1 cellular context compared by ENCODE assay signal in genomic region chr1:212827831-212828278, GRCh38.
TF ChIP-seq lines count a peak whose summit lies in the region.

No MANE protein-coding gene starts in this region.

TF ChIP-seq in HepG2, 621 proteins besides CTCF, POLR2A, EP300 and RAD21 (continues in another document):
- TF ChIP-seq CCAR2 (optimal IDR thresholded peaks at IDR 0.05; ENCODE audit: low read depth, low read length): no peak
- TF ChIP-seq, protein P1, sequence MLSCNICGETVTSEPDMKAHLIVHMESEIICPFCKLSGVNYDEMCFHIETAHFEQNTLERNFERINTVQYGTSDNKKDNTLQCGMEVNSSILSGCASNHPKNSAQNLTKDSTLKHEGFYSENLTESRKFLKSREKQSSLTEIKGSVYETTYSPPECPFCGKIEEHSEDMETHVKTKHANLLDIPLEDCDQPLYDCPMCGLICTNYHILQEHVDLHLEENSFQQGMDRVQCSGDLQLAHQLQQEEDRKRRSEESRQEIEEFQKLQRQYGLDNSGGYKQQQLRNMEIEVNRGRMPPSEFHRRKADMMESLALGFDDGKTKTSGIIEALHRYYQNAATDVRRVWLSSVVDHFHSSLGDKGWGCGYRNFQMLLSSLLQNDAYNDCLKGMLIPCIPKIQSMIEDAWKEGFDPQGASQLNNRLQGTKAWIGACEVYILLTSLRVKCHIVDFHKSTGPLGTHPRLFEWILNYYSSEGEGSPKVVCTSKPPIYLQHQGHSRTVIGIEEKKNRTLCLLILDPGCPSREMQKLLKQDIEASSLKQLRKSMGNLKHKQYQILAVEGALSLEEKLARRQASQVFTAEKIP (CRISPR knock-in tag; IDR thresholded peaks at IDR 0.05; ENCODE audit: borderline replicate concordance): no peak
- peak; percentile 78; the same call in 1 of the 2 replicates for TF ChIP-seq SOX5 (CRISPR knock-in tag; IDR thresholded peaks at IDR 0.05; ENCODE audit: borderline replicate concordance)
- TF ChIP-seq SP4 (CRISPR knock-in tag; IDR thresholded peaks at IDR 0.05): 0 out of 2 replicates have a peak, but pooled peaks have one; percentile 27
- 0 out of 2 replicates have a peak, but pooled peaks have one; percentile 37 for TF ChIP-seq SMYD3 (CRISPR knock-in tag; IDR thresholded peaks at IDR 0.05)
- TF ChIP-seq ZNF121 (CRISPR knock-in tag; IDR thresholded peaks at IDR 0.05): 0 out of 2 replicates have a peak, but pooled peaks have one; percentile 2
- TF ChIP-seq KDM6A (CRISPR knock-in tag; IDR thresholded peaks at IDR 0.05; ENCODE audit: low read depth): peak; percentile 88
- TF ChIP-seq PBX2 (CRISPR knock-in tag; IDR thresholded peaks at IDR 0.05): no peak
- no peak for TF ChIP-seq ZNF652 (CRISPR knock-in tag; IDR thresholded peaks at IDR 0.05; ENCODE audit: borderline replicate concordance, low read depth)
- TF ChIP-seq, protein P2, sequence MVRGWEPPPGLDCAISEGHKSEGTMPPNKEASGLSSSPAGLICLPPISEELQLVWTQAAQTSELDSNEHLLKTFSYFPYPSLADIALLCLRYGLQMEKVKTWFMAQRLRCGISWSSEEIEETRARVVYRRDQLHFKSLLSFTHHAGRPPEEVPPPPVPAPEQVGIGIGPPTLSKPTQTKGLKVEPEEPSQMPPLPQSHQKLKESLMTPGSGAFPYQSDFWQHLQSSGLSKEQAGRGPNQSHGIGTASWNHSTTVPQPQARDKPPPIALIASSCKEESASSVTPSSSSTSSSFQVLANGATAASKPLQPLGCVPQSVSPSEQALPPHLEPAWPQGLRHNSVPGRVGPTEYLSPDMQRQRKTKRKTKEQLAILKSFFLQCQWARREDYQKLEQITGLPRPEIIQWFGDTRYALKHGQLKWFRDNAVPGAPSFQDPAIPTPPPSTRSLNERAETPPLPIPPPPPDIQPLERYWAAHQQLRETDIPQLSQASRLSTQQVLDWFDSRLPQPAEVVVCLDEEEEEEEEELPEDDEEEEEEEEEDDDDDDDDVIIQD (CRISPR knock-in tag; IDR thresholded peaks at IDR 0.05; ENCODE audit: low read depth): peak; percentile 82; the same call in 1 of the 2 replicates
- TF ChIP-seq HNF4G (IDR thresholded peaks at IDR 0.05; ENCODE audit: borderline replicate concordance, low read depth, low read length): peak; percentile 89
- peak; percentile 80; the same call in 1 of the 2 replicates for TF ChIP-seq HNF4G (CRISPR knock-in tag; IDR thresholded peaks at IDR 0.05; ENCODE audit: borderline replicate concordance, low read depth)
- TF ChIP-seq NCOR1 (IDR thresholded peaks at IDR 0.05; ENCODE audit: borderline replicate concordance, low read length): peak; percentile 45; the same call in 1 of the 2 replicates
- TF ChIP-seq ZNF879 (CRISPR knock-in tag; IDR thresholded peaks at IDR 0.05): no peak
- TF ChIP-seq HOXA3 (CRISPR knock-in tag; IDR thresholded peaks at IDR 0.05): peak; percentile 17; the same call in 1 of the 2 replicates
- TF ChIP-seq ZNF383 (CRISPR knock-in tag; IDR thresholded peaks at IDR 0.05; ENCODE audit: borderline replicate concordance): no peak
- TF ChIP-seq ZNF17 (CRISPR knock-in tag; IDR thresholded peaks at IDR 0.05): no peak
- TF ChIP-seq MTA3 (CRISPR knock-in tag; IDR thresholded peaks at IDR 0.05): no peak
- no peak for TF ChIP-seq FOSL1 (CRISPR knock-in tag; IDR thresholded peaks at IDR 0.05; ENCODE audit: borderline replicate concordance)
- TF ChIP-seq, protein P3, sequence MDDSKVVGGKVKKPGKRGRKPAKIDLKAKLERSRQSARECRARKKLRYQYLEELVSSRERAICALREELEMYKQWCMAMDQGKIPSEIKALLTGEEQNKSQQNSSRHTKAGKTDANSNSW (CRISPR knock-in tag; IDR thresholded peaks at IDR 0.05; ENCODE audit: borderline replicate concordance): no peak
- TF ChIP-seq ZNF205 (CRISPR knock-in tag; IDR thresholded peaks at IDR 0.05): peak; percentile 42; the same call in 1 of the 2 replicates
- peak; percentile 18; the same call in 1 of the 2 replicates for TF ChIP-seq ZNF710 (CRISPR knock-in tag; IDR thresholded peaks at IDR 0.05; ENCODE audit: borderline replicate concordance)
- no peak for TF ChIP-seq ARHGAP35 (CRISPR knock-in tag; IDR thresholded peaks at IDR 0.05; ENCODE audit: borderline replicate concordance)
- no peak for TF ChIP-seq MYNN (CRISPR knock-in tag; IDR thresholded peaks at IDR 0.05; ENCODE audit: low read depth)
- 0 out of 2 replicates have a peak, but pooled peaks have one; percentile 7 for TF ChIP-seq SALL2 (CRISPR knock-in tag; IDR thresholded peaks at IDR 0.05)
- peak; percentile 62 for TF ChIP-seq CEBPG (CRISPR knock-in tag; IDR thresholded peaks at IDR 0.05)
- TF ChIP-seq PTBP1 (IDR thresholded peaks at IDR 0.05; ENCODE audit: low read depth, low read length, poor library complexity, severe bottlenecking): no peak
- no peak; the same call in none of the 2 replicates for TF ChIP-seq TFE3 (CRISPR knock-in tag; IDR thresholded peaks at IDR 0.05)
- TF ChIP-seq PHB2 (IDR thresholded peaks at IDR 0.05; ENCODE audit: partially characterized antibody): no peak
- TF ChIP-seq GATAD2A (CRISPR knock-in tag; IDR thresholded peaks at IDR 0.05): peak; percentile 78
- peak; percentile 99 for TF ChIP-seq PPARG (CRISPR knock-in tag; conservative IDR thresholded peaks at IDR 0.05)
- peak; percentile 44; the same call in 1 of the 2 replicates for TF ChIP-seq MIXL1 (CRISPR knock-in tag; IDR thresholded peaks at IDR 0.05)
- TF ChIP-seq RFX5 (IDR thresholded peaks at IDR 0.05; ENCODE audit: low read depth, low read length): no peak
- TF ChIP-seq, protein P4, sequence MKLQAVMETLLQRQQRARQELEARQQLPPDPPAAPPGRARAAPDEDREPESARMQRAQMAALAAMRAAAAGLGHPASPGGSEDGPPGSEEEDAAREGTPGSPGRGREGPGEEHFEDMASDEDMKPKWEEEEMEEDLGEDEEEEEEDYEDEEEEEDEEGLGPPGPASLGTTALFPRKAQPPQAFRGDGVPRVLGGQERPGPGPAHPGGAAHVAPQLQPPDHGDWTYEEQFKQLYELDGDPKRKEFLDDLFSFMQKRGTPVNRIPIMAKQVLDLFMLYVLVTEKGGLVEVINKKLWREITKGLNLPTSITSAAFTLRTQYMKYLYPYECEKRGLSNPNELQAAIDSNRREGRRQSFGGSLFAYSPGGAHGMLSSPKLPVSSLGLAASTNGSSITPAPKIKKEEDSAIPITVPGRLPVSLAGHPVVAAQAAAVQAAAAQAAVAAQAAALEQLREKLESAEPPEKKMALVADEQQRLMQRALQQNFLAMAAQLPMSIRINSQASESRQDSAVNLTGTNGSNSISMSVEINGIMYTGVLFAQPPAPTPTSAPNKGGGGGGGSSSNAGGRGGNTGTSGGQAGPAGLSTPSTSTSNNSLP (IDR thresholded peaks at IDR 0.05; ENCODE audit: low read depth, low read length): peak; percentile 27; the same call in 1 of the 2 replicates
- TF ChIP-seq, protein P5, sequence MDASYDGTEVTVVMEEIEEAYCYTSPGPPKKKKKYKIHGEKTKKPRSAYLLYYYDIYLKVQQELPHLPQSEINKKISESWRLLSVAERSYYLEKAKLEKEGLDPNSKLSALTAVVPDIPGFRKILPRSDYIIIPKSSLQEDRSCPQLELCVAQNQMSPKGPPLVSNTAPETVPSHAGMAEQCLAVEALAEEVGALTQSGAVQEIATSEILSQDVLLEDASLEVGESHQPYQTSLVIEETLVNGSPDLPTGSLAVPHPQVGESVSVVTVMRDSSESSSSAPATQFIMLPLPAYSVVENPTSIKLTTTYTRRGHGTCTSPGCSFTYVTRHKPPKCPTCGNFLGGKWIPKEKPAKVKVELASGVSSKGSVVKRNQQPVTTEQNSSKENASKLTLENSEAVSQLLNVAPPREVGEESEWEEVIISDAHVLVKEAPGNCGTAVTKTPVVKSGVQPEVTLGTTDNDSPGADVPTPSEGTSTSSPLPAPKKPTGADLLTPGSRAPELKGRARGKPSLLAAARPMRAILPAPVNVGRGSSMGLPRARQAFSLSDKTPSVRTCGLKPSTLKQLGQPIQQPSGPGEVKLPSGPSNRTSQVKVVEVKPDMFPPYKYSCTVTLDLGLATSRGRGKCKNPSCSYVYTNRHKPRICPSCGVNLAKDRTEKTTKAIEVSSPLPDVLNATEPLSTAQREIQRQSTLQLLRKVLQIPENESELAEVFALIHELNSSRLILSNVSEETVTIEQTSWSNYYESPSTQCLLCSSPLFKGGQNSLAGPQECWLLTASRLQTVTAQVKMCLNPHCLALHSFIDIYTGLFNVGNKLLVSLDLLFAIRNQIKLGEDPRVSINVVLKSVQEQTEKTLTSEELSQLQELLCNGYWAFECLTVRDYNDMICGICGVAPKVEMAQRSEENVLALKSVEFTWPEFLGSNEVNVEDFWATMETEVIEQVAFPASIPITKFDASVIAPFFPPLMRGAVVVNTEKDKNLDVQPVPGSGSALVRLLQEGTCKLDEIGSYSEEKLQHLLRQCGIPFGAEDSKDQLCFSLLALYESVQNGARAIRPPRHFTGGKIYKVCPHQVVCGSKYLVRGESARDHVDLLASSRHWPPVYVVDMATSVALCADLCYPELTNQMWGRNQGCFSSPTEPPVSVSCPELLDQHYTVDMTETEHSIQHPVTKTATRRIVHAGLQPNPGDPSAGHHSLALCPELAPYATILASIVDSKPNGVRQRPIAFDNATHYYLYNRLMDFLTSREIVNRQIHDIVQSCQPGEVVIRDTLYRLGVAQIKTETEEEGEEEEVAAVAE (CRISPR knock-in tag; IDR thresholded peaks at IDR 0.05; ENCODE audit: borderline replicate concordance): no peak
- peak; percentile 54; the same call in 1 of the 2 replicates for TF ChIP-seq ZNF317 (CRISPR knock-in tag; IDR thresholded peaks at IDR 0.05)
- TF ChIP-seq, protein P6, sequence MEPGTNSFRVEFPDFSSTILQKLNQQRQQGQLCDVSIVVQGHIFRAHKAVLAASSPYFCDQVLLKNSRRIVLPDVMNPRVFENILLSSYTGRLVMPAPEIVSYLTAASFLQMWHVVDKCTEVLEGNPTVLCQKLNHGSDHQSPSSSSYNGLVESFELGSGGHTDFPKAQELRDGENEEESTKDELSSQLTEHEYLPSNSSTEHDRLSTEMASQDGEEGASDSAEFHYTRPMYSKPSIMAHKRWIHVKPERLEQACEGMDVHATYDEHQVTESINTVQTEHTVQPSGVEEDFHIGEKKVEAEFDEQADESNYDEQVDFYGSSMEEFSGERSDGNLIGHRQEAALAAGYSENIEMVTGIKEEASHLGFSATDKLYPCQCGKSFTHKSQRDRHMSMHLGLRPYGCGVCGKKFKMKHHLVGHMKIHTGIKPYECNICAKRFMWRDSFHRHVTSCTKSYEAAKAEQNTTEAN (CRISPR knock-in tag; conservative IDR thresholded peaks at IDR 0.05): no peak
- no peak for TF ChIP-seq ZSCAN20 (CRISPR knock-in tag; IDR thresholded peaks at IDR 0.05; ENCODE audit: borderline replicate concordance)
- no peak for TF ChIP-seq TMF1 (CRISPR knock-in tag; IDR thresholded peaks at IDR 0.05; ENCODE audit: low read depth)
- TF ChIP-seq NR2F2 (IDR thresholded peaks at IDR 0.05; ENCODE audit: borderline replicate concordance, low read depth): peak; percentile 72; the same call in 1 of the 2 replicates
